Comparison of ENCODE assay signal across 27 cellular contexts in genomic region chr1:150912623-150913022, GRCh38. TPM values are rescaled to one million over a fixed set of nuclear protein-coding genes. Genes with fewer than 3 reads are reported as not detected.
"Had no signal": no experiment of that assay in that cellular context is flagged by ENCODE, and none has a peak within 500 bp of the region (broad histone marks: within the 10 kb centered on the region; RNA-seq: fewer than 3 reads in every experiment).

No MANE protein-coding gene starts in this region.

- H3K36me3 ChIP-seq: esophagus muscularis mucosa, gastroesophageal sphincter, spleen, tibial nerve, upper lobe of right lung, vagina had no signal

- H3K9me3 ChIP-seq: esophagus muscularis mucosa, gastroesophageal sphincter, mucosa of descending colon, spleen, testis, tibial nerve, upper lobe of right lung, vagina had no signal

- H3K27me3 ChIP-seq: esophagus muscularis mucosa, gastroesophageal sphincter, spleen, testis, tibial nerve, upper lobe of right lung, vagina had no signal

- H3K27ac Mint-ChIP-seq: dendritic cell treated with granulocyte-macrophage colony-stimulating factor and Interleukin-4, amounts not matched to agents 40 ng/mL and 50 ng/mL, for 4 days; effector memory CD8-positive, alpha-beta T cell; naive thymus-derived CD8-positive, alpha-beta T cell; stimulated activated naive B cell treated with anti-CD40 and anti-IgM and Interleukin-4, amounts not matched to agents 10 μg/mL and 1 μg/mL and 100 μg/mL, for 72 hours; stimulated activated naive CD8-positive, alpha-beta T cell treated with anti-CD3 and anti-CD28 coated beads, Interleukin-15, amount 100 ng/mL, for 72 hours had no signal

- H3K4me3 ChIP-seq: esophagus muscularis mucosa, gastroesophageal sphincter, mucosa of descending colon, spleen, testis, tibial nerve, upper lobe of right lung, vagina had no signal

- H3K27me3 Mint-ChIP-seq: dendritic cell treated with granulocyte-macrophage colony-stimulating factor and Interleukin-4, amounts not matched to agents 40 ng/mL and 50 ng/mL, for 4 days; naive thymus-derived CD8-positive, alpha-beta T cell; stimulated activated naive B cell treated with anti-CD40 and anti-IgM and Interleukin-4, amounts not matched to agents 10 μg/mL and 1 μg/mL and 100 μg/mL, for 72 hours; stimulated activated naive CD8-positive, alpha-beta T cell treated with anti-CD3 and anti-CD28 coated beads, Interleukin-15, amount 100 ng/mL, for 72 hours had no signal

- H3K4me1 ChIP-seq: esophagus muscularis mucosa, gastroesophageal sphincter, testis, tibial nerve, upper lobe of right lung, vagina had no signal

- DNase-seq: effector memory CD8-positive, alpha-beta T cell; foreskin fibroblast; mammary epithelial cell; mucosa of descending colon; naive thymus-derived CD8-positive, alpha-beta T cell; posterior cingulate gyrus; spleen; stimulated activated CD4-positive, alpha-beta T cell treated with anti-CD3 and anti-CD28 coated beads, Interleukin-15, amount 100 ng/mL, for 24 hours; stimulated activated CD4-positive, alpha-beta T cell treated with anti-CD3 and anti-CD28 coated beads, Interleukin-1b, Interleukin-23, amount 100 ng/mL, for 48 hours; stimulated activated CD4-positive, alpha-beta T cell treated with anti-CD3 and anti-CD28 coated beads, Interleukin-4, amount 100 ng/mL, for 4 hours; stimulated activated naive B cell treated with anti-CD40 and anti-IgM and Interleukin-4, amounts not matched to agents 10 μg/mL and 1 μg/mL and 100 μg/mL, for 72 hours; stimulated activated naive CD8-positive, alpha-beta T cell treated with anti-CD3 and anti-CD28 coated beads, Interleukin-15, amount 100 ng/mL, for 72 hours; testis; upper lobe of right lung had no signal

- H3K4me3 Mint-ChIP-seq: dendritic cell treated with granulocyte-macrophage colony-stimulating factor and Interleukin-4, amounts not matched to agents 40 ng/mL and 50 ng/mL, for 4 days; effector memory CD8-positive, alpha-beta T cell; naive thymus-derived CD8-positive, alpha-beta T cell; stimulated activated naive B cell treated with anti-CD40 and anti-IgM and Interleukin-4, amounts not matched to agents 10 μg/mL and 1 μg/mL and 100 μg/mL, for 72 hours; stimulated activated naive CD8-positive, alpha-beta T cell treated with anti-CD3 and anti-CD28 coated beads, Interleukin-15, amount 100 ng/mL, for 72 hours had no signal

- H3K36me3 Mint-ChIP-seq: naive thymus-derived CD8-positive, alpha-beta T cell had no signal

- ATAC-seq: effector memory CD8-positive, alpha-beta T cell; gastroesophageal sphincter; mucosa of descending colon; naive thymus-derived CD8-positive, alpha-beta T cell; sciatic nerve; stimulated activated naive B cell treated with anti-CD40 and anti-IgM and Interleukin-4, amounts not matched to agents 10 μg/mL and 1 μg/mL and 100 μg/mL, for 72 hours; stimulated activated naive CD8-positive, alpha-beta T cell treated with anti-CD3 and anti-CD28 coated beads, Interleukin-15, amount 100 ng/mL, for 72 hours; upper lobe of right lung had no signal

- H3K27ac ChIP-seq: epithelial cell of prostate, esophagus muscularis mucosa, gastroesophageal sphincter, spleen, testis, tibial nerve, upper lobe of right lung, vagina had no signal

- H3K9me3 Mint-ChIP-seq: dendritic cell treated with granulocyte-macrophage colony-stimulating factor and Interleukin-4, amounts not matched to agents 40 ng/mL and 50 ng/mL, for 4 days; effector memory CD8-positive, alpha-beta T cell; stimulated activated naive CD8-positive, alpha-beta T cell treated with anti-CD3 and anti-CD28 coated beads, Interleukin-15, amount 100 ng/mL, for 72 hours had no signal

RNA-seq across cellular contexts. Expression of gene CTXND2, which starts 25.7 kb away (rescaled TPM):
- total RNA-seq: esophagus muscularis mucosa; gastroesophageal sphincter; kidney epithelial cell; liver; mammary epithelial cell; mucosa of descending colon; naive thymus-derived CD8-positive, alpha-beta T cell; osteocyte; pulmonary artery endothelial cell; sciatic nerve; skeletal muscle tissue; spleen; subcutaneous adipose tissue; tibial nerve; upper lobe of right lung; vagina had no signal
